Comparison of ENCODE assay signal across 18 cellular contexts in genomic region chr6:154446984-154447383, GRCh38.
"Had no signal": no experiment of that assay in that cellular context is flagged by ENCODE, and none has a peak within 500 bp of the region (broad histone marks: within the 10 kb centered on the region; RNA-seq: fewer than 3 reads in every experiment).

No MANE protein-coding gene starts in this region.

- H3K27me3 ChIP-seq: dorsolateral prefrontal cortex, heart right ventricle, left lung, neutrophil, suprapubic skin, thyroid gland, upper lobe of right lung, vagina had no signal

- H3K27ac ChIP-seq: left lung, neutrophil, psoas muscle, suprapubic skin, thyroid gland, upper lobe of right lung, vagina had no signal

- ATAC-seq: left lung; naive thymus-derived CD4-positive, alpha-beta T cell; psoas muscle; upper lobe of right lung had no signal

- H3K9me3 ChIP-seq: heart right ventricle, left lung, neutrophil, psoas muscle, suprapubic skin, thyroid gland, upper lobe of right lung, vagina had no signal

- H3K36me3 ChIP-seq: left lung, neutrophil, suprapubic skin, thyroid gland, upper lobe of right lung, vagina had no signal

- H3K4me1 ChIP-seq: thyroid gland had no signal

- H3K4me3 ChIP-seq: dorsolateral prefrontal cortex, heart right ventricle, left lung, lung, psoas muscle, smooth muscle cell, suprapubic skin, thyroid gland, upper lobe of right lung, vagina had no signal

- DNase-seq: cortex of kidney; dorsolateral prefrontal cortex; effector CD8-positive, alpha-beta T cell; heart right ventricle; hypothalamus; islet precursor cell; left lung; naive thymus-derived CD4-positive, alpha-beta T cell; psoas muscle; stimulated activated CD4-positive, alpha-beta T cell treated with anti-CD3 and anti-CD28 coated beads, Interleukin-2, amount 100 ng/mL, for 48 hours; stimulated activated naive CD4-positive, alpha-beta T cell treated with Interleukin-2 at 50 U/mL for 16 hours; thyroid gland; upper lobe of right lung had no signal
